In the genomic region with DNA sequence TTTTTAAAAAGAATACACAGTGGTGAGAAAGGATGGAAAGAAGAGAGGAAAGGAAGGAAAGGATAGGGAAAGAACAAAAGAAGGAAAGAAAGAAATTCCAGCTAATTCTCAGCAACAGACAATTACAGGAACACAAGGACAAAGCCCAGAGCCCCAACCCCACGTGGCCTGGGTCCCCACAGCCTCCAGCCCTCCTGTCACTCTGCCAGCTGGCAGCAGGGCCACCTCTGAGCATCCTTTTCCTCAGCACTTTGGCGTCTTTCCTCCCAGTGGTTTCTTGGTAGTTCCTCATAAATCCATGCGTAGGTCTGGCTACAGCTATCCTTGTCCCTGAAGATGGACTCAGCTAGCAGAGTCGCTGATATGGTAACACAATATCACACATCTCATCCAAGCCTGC, we compare ENCODE assay signal across 19 cellular contexts. TPM values are rescaled to one million over a fixed set of nuclear protein-coding genes. Genes with fewer than 3 reads are reported as not detected.
"Had no signal": no experiment of that assay in that cellular context is flagged by ENCODE, and none has a peak within 500 bp of the region (broad histone marks: within the 10 kb centered on the region; RNA-seq: fewer than 3 reads in every experiment).

No MANE protein-coding gene starts in this region.

- H3K27me3 Mint-ChIP-seq: activated CD4-positive, alpha-beta memory T cell treated with anti-CD3 and anti-CD28 coated beads, Interleukin-2, amount 10 ng/mL, durations not matched to agents 7 days and 5 days; activated CD4-positive, alpha-beta T cell treated with anti-CD3 and anti-CD28 coated beads, Interleukin-2, amount 10 ng/mL, durations not matched to agents 24 days and 14 days; activated naive CD8-positive, alpha-beta T cell treated with anti-CD3 and anti-CD28 coated beads, Interleukin-2, amount 10 ng/mL, durations not matched to agents 7 days and 5 days had no signal

- H3K27ac ChIP-seq: ovary had no signal

- H3K9me3 ChIP-seq: ovary had no signal

- H3K4me3 Mint-ChIP-seq: activated CD4-positive, alpha-beta memory T cell treated with anti-CD3 and anti-CD28 coated beads, Interleukin-2, amount 10 ng/mL, durations not matched to agents 7 days and 5 days; activated CD4-positive, alpha-beta T cell treated with anti-CD3 and anti-CD28 coated beads, Interleukin-2, amount 10 ng/mL, durations not matched to agents 24 days and 14 days; activated naive CD4-positive, alpha-beta T cell treated with anti-CD3 and anti-CD28 coated beads for 36 hours; activated naive CD8-positive, alpha-beta T cell treated with anti-CD3 and anti-CD28 coated beads, Interleukin-2, amount 10 ng/mL, durations not matched to agents 7 days and 5 days; activated T-cell treated with anti-CD3 and anti-CD28 coated beads, Interleukin-2, amount 50 U/mL, for 72 hours; stimulated activated naive B cell treated with anti-CD40 and anti-IgM and Interleukin-4, amounts not matched to agents 10 μg/mL and 1 μg/mL and 100 μg/mL, for 72 hours had no signal

- H3K4me3 ChIP-seq: ovary had no signal

- H3K9me3 Mint-ChIP-seq: activated CD4-positive, alpha-beta memory T cell treated with anti-CD3 and anti-CD28 coated beads, Interleukin-2, amount 10 ng/mL, durations not matched to agents 7 days and 5 days; activated CD4-positive, alpha-beta T cell treated with anti-CD3 and anti-CD28 coated beads, Interleukin-2, amount 10 ng/mL, durations not matched to agents 24 days and 14 days; activated naive CD8-positive, alpha-beta T cell treated with anti-CD3 and anti-CD28 coated beads, Interleukin-2, amount 10 ng/mL, durations not matched to agents 7 days and 5 days; activated T-cell treated with anti-CD3 and anti-CD28 coated beads, Interleukin-2, amount 50 U/mL, for 72 hours had no signal

- DNase-seq: activated CD4-positive, alpha-beta memory T cell treated with anti-CD3 and anti-CD28 coated beads, Interleukin-2, amount 10 ng/mL, durations not matched to agents 7 days and 5 days; activated CD4-positive, alpha-beta T cell treated with anti-CD3 and anti-CD28 coated beads, Interleukin-2, amount 10 ng/mL, durations not matched to agents 24 days and 14 days; activated effector memory CD4-positive, alpha-beta T cell treated with Interleukin-2 at 50 U/mL for 16 hours; activated naive CD4-positive, alpha-beta T cell treated with anti-CD3 and anti-CD28 coated beads for 36 hours; activated naive CD8-positive, alpha-beta T cell treated with anti-CD3 and anti-CD28 coated beads, Interleukin-2, amount 10 ng/mL, durations not matched to agents 7 days and 5 days; activated T-cell treated with anti-CD3 and anti-CD28 coated beads, Interleukin-2, amount 50 U/mL, for 72 hours; amygdala; erythroblast; foreskin fibroblast; mesenchymal stem cell; stimulated activated CD4-positive, alpha-beta T cell treated with anti-CD3 and anti-CD28 coated beads, Interleukin-2, amount 100 ng/mL, for 48 hours; stimulated activated CD8-positive, alpha-beta memory T cell treated with anti-CD3 and anti-CD28 coated beads, Interleukin-4, amount 100 ng/mL, for 48 hours; stimulated activated naive B cell treated with anti-CD40 and anti-IgM and Interleukin-4, amounts not matched to agents 10 μg/mL and 1 μg/mL and 100 μg/mL, for 72 hours; trophoblast cell had no signal

- H3K27me3 ChIP-seq: ovary had no signal

- H3K27ac Mint-ChIP-seq: activated CD4-positive, alpha-beta memory T cell treated with anti-CD3 and anti-CD28 coated beads, Interleukin-2, amount 10 ng/mL, durations not matched to agents 7 days and 5 days; activated CD4-positive, alpha-beta T cell treated with anti-CD3 and anti-CD28 coated beads, Interleukin-2, amount 10 ng/mL, durations not matched to agents 24 days and 14 days; activated naive CD4-positive, alpha-beta T cell treated with anti-CD3 and anti-CD28 coated beads for 36 hours; activated naive CD8-positive, alpha-beta T cell treated with anti-CD3 and anti-CD28 coated beads, Interleukin-2, amount 10 ng/mL, durations not matched to agents 7 days and 5 days; activated T-cell treated with anti-CD3 and anti-CD28 coated beads, Interleukin-2, amount 50 U/mL, for 72 hours; stimulated activated naive B cell treated with anti-CD40 and anti-IgM and Interleukin-4, amounts not matched to agents 10 μg/mL and 1 μg/mL and 100 μg/mL, for 72 hours had no signal

- ATAC-seq: activated CD4-positive, CD25-positive, alpha-beta regulatory T cell treated with anti-CD3 and anti-CD28 coated beads, Interleukin-2, amount 50 U/mL, for 24 hours; activated T-cell treated with anti-CD3 and anti-CD28 coated beads, Interleukin-2, amount 50 U/mL, for 72 hours; SK-N-SH treated with all-trans-retinoic acid at 6 μM for 48 hours; stimulated activated naive B cell treated with anti-CD40 and anti-IgM and Interleukin-4, amounts not matched to agents 10 μg/mL and 1 μg/mL and 100 μg/mL, for 72 hours had no signal

- H3K4me1 Mint-ChIP-seq: activated CD4-positive, alpha-beta memory T cell treated with anti-CD3 and anti-CD28 coated beads, Interleukin-2, amount 10 ng/mL, durations not matched to agents 7 days and 5 days; activated CD4-positive, alpha-beta T cell treated with anti-CD3 and anti-CD28 coated beads, Interleukin-2, amount 10 ng/mL, durations not matched to agents 24 days and 14 days; activated naive CD8-positive, alpha-beta T cell treated with anti-CD3 and anti-CD28 coated beads, Interleukin-2, amount 10 ng/mL, durations not matched to agents 7 days and 5 days; stimulated activated naive B cell treated with anti-CD40 and anti-IgM and Interleukin-4, amounts not matched to agents 10 μg/mL and 1 μg/mL and 100 μg/mL, for 72 hours had no signal

- H3K36me3 ChIP-seq: ovary had no signal

- H3K36me3 Mint-ChIP-seq: activated naive CD8-positive, alpha-beta T cell treated with anti-CD3 and anti-CD28 coated beads, Interleukin-2, amount 10 ng/mL, durations not matched to agents 7 days and 5 days; stimulated activated naive B cell treated with anti-CD40 and anti-IgM and Interleukin-4, amounts not matched to agents 10 μg/mL and 1 μg/mL and 100 μg/mL, for 72 hours had no signal

RNA-seq across cellular contexts. Expression of a gene that starts 28.3 kb away (rescaled TPM):
- total RNA-seq: activated CD4-positive, alpha-beta memory T cell treated with anti-CD3 and anti-CD28 coated beads, Interleukin-2, amount 10 ng/mL, durations not matched to agents 7 days and 5 days; activated CD4-positive, alpha-beta T cell treated with anti-CD3 and anti-CD28 coated beads, Interleukin-2, amount 10 ng/mL, durations not matched to agents 24 days and 14 days; activated naive CD4-positive, alpha-beta T cell treated with anti-CD3 and anti-CD28 coated beads for 36 hours; activated naive CD8-positive, alpha-beta T cell treated with anti-CD3 and anti-CD28 coated beads, Interleukin-2, amount 10 ng/mL, durations not matched to agents 7 days and 5 days; activated T-cell treated with anti-CD3 and anti-CD28 coated beads, Interleukin-2, amount 50 U/mL, for 72 hours; pulmonary artery endothelial cell; T-helper 2 cell treated with Interferon-gamma antibody and Interleukin-4, amounts not matched to agents 100 ng/mL and 5 ng/mL, for 36 hours had no signal
